In genomic region chr11:116736763-116737162, GRCh38 we compare ENCODE assay signal across 17 cellular contexts. TPM values are rescaled to one million over a fixed set of nuclear protein-coding genes. Genes with fewer than 3 reads are reported as not detected.
DNase-seq lines count a peak whose midpoint lies in the region; ATAC-seq and TF ChIP-seq lines count a peak whose summit lies in the region.
"Had no signal": no experiment of that assay in that cellular context is flagged by ENCODE, and none has a peak within 500 bp of the region (broad histone marks: within the 10 kb centered on the region; RNA-seq: fewer than 3 reads in every experiment).

No MANE protein-coding gene starts in this region.

- peaks cover 6% of the 10 kb centered on the region for H3K4me1 Mint-ChIP-seq in glutamatergic neuron (ENCODE audit: low read depth, unreplicated experiment)

- H3K9me3 Mint-ChIP-seq in glutamatergic neuron (ENCODE audit: unreplicated experiment), result no peaks in the 10 kb centered on the region
- H3K9me3 Mint-ChIP-seq: activated B cell treated with CpG ODN at 0.5 μM for 24 hours; natural killer cell treated with Interleukin-12 subunit alpha and Interleukin-12 subunit beta and Interleukin-15 and Interleukin-18, amount 100 ng/mL, for 72 hours; stimulated activated naive CD8-positive, alpha-beta T cell treated with anti-CD3 and anti-CD28 coated beads, Interleukin-15, Interleukin-2, amounts not matched to agents 100 ng/mL and 50 ng/mL, for 24 hours had no signal

- DNase-seq in SKM-1 treated with dmso at 0.1 percent for 144 hours (lab: John Stamatoyannopoulos, UW; ENCODE audit: unreplicated experiment) (peak; percentile 31), SKM-1 (lab: John Stamatoyannopoulos, UW; ENCODE audit: unreplicated experiment) (no peak), M059J (ENCODE audit: low read depth) (peak; percentile 41), WERI-Rb-1 (no peak), mesenchymal stem cell (peak; percentile 37), glutamatergic neuron (no peak)
- DNase-seq: activated B cell treated with CpG ODN at 0.5 μM for 24 hours; activated T-cell treated with anti-CD3 and anti-CD28 coated beads, Interleukin-2, amount 50 U/mL, for 48 hours; aorta; dorsolateral prefrontal cortex; left cardiac atrium had no signal

- no peak overlapping the region for H3K4ac ChIP-seq in mesenchymal stem cell (ENCODE audit: low read depth in 1 of 2, low read length in 2 of 2)

- no peaks in the 10 kb centered on the region for H3K27me3 ChIP-seq in WERI-Rb-1 (ENCODE audit: insufficient read depth, low read depth, severe bottlenecking)
- H3K27me3 ChIP-seq in mesenchymal stem cell (ENCODE audit: control insufficient read depth in 1 of 2, insufficient read depth in 1 of 2, low read length in 2 of 2), result peaks cover 2 to 9% of the 10 kb centered on the region in 2 experiments
- H3K27me3 ChIP-seq: dorsolateral prefrontal cortex had no signal

- H3K4me3 ChIP-seq in WERI-Rb-1 (ENCODE audit: low read depth, low read length) (no peak overlapping the region), mesenchymal stem cell (ENCODE audit: insufficient read depth in 1 of 2, low read depth in 1 of 2, low read length in 2 of 2) (no peak overlapping the region)
- H3K4me3 ChIP-seq: dorsolateral prefrontal cortex, gastroesophageal sphincter had no signal

- no peak overlapping the region for H2BK5ac ChIP-seq in mesenchymal stem cell (ENCODE audit: low read depth, low read length, poor library complexity, severe bottlenecking)

- no peak overlapping the region for H2BK12ac ChIP-seq in mesenchymal stem cell (ENCODE audit: low read length in 2 of 2)

- H2AK5ac ChIP-seq in mesenchymal stem cell (ENCODE audit: low read length, severe bottlenecking), result no peak overlapping the region

- H3K23ac ChIP-seq in mesenchymal stem cell (ENCODE audit: low read length in 2 of 2), result no peak overlapping the region

- no peaks in the 10 kb centered on the region for H3K36me3 Mint-ChIP-seq in glutamatergic neuron (ENCODE audit: unreplicated experiment)
- H3K36me3 Mint-ChIP-seq: natural killer cell treated with Interleukin-12 subunit alpha and Interleukin-12 subunit beta and Interleukin-15 and Interleukin-18, amount 100 ng/mL, for 72 hours had no signal

- no peak overlapping the region for H3K4me2 ChIP-seq in mesenchymal stem cell (ENCODE audit: low read length, poor library complexity, severe bottlenecking)

- no peak overlapping the region for H4K91ac ChIP-seq in mesenchymal stem cell (ENCODE audit: low read length)

- peaks cover 4% of the 10 kb centered on the region for H3K27me3 Mint-ChIP-seq in glutamatergic neuron (ENCODE audit: unreplicated experiment)
- H3K27me3 Mint-ChIP-seq: natural killer cell treated with Interleukin-12 subunit alpha and Interleukin-12 subunit beta and Interleukin-15 and Interleukin-18, amount 100 ng/mL, for 72 hours; stimulated activated naive CD8-positive, alpha-beta T cell treated with anti-CD3 and anti-CD28 coated beads, Interleukin-15, Interleukin-2, amounts not matched to agents 100 ng/mL and 50 ng/mL, for 24 hours had no signal

- no peak overlapping the region for H4K8ac ChIP-seq in mesenchymal stem cell (ENCODE audit: low read length)

- H3K36me3 ChIP-seq in WERI-Rb-1, result no peaks in the 10 kb centered on the region
- no peaks in the 10 kb centered on the region for H3K36me3 ChIP-seq in mesenchymal stem cell (ENCODE audit: control insufficient read depth in 1 of 2, insufficient read depth in 2 of 2, low read depth in 1 of 2, low read length in 2 of 2)
- H3K36me3 ChIP-seq: gastroesophageal sphincter had no signal

- H3K9me3 ChIP-seq in WERI-Rb-1 (ENCODE audit: severe bottlenecking) (no peaks in the 10 kb centered on the region), mesenchymal stem cell (ENCODE audit: control insufficient read depth, low read length) (no peaks in the 10 kb centered on the region)
- H3K9me3 ChIP-seq: gastroesophageal sphincter had no signal

- H3K18ac ChIP-seq in mesenchymal stem cell (ENCODE audit: low read depth in 1 of 2, low read length in 2 of 2), result no peak overlapping the region

- no peaks in the 10 kb centered on the region for H3K79me1 ChIP-seq in mesenchymal stem cell (replicated peaks; ENCODE audit: low read length, poor library complexity, severe bottlenecking)

- H2AFZ ChIP-seq in mesenchymal stem cell (ENCODE audit: low read depth, low read length), result no peak overlapping the region

- no peak overlapping the region for H3K9ac ChIP-seq in mesenchymal stem cell (ENCODE audit: low read length)

- no peak overlapping the region for H3K27ac Mint-ChIP-seq in glutamatergic neuron (ENCODE audit: unreplicated experiment)
- H3K27ac Mint-ChIP-seq: activated B cell treated with CpG ODN at 0.5 μM for 24 hours; natural killer cell treated with Interleukin-12 subunit alpha and Interleukin-12 subunit beta and Interleukin-15 and Interleukin-18, amount 100 ng/mL, for 72 hours; stimulated activated naive CD8-positive, alpha-beta T cell treated with anti-CD3 and anti-CD28 coated beads, Interleukin-15, Interleukin-2, amounts not matched to agents 100 ng/mL and 50 ng/mL, for 24 hours had no signal

- no peak overlapping the region for H3K14ac ChIP-seq in mesenchymal stem cell (ENCODE audit: low read length in 2 of 2)

- no peak overlapping the region for H2BK120ac ChIP-seq in mesenchymal stem cell (ENCODE audit: low read depth, low read length)

- H3K4me1 ChIP-seq in mesenchymal stem cell (ENCODE audit: control insufficient read depth, insufficient read depth, low read depth, low read length), result no peaks in the 10 kb centered on the region
- H3K4me1 ChIP-seq: gastroesophageal sphincter had no signal

- no peak overlapping the region for H2BK15ac ChIP-seq in mesenchymal stem cell (ENCODE audit: low read depth, poor library complexity, severe bottlenecking)

- H3K4me3 Mint-ChIP-seq in glutamatergic neuron (ENCODE audit: unreplicated experiment), result no peak overlapping the region
- H3K4me3 Mint-ChIP-seq: activated B cell treated with CpG ODN at 0.5 μM for 24 hours; natural killer cell treated with Interleukin-12 subunit alpha and Interleukin-12 subunit beta and Interleukin-15 and Interleukin-18, amount 100 ng/mL, for 72 hours; stimulated activated naive CD8-positive, alpha-beta T cell treated with anti-CD3 and anti-CD28 coated beads, Interleukin-15, Interleukin-2, amounts not matched to agents 100 ng/mL and 50 ng/mL, for 24 hours had no signal

- TF ChIP-seq CTCF in WERI-Rb-1 (IDR thresholded peaks at IDR 0.05; ENCODE audit: low read depth, low read length) (0 out of 2 replicates have a peak, but pooled peaks have one; percentile 8), glutamatergic neuron (IDR thresholded peaks at IDR 0.05; ENCODE audit: partially characterized antibody, unreplicated experiment) (no peak)

- 100% methylated on average over 1 of the region's 3 CpGs for WGBS in mesenchymal stem cell

- no peak overlapping the region for H3K27ac ChIP-seq in WERI-Rb-1
- H3K27ac ChIP-seq in mesenchymal stem cell (ENCODE audit: low read length, poor library complexity, severe bottlenecking), result no peak overlapping the region
- H3K27ac ChIP-seq: dorsolateral prefrontal cortex, gastroesophageal sphincter had no signal

- ATAC-seq in GM19395 (IDR thresholded peaks at IDR 0.05; ENCODE audit: unreplicated experiment) (no peak), HG02970 (IDR thresholded peaks at IDR 0.05; ENCODE audit: low FRiP score, unreplicated experiment) (no peak)
- ATAC-seq: gastroesophageal sphincter; left cardiac atrium; natural killer cell treated with Interleukin-12 subunit alpha and Interleukin-12 subunit beta and Interleukin-15 and Interleukin-18, amount 100 ng/mL, for 72 hours had no signal

RNA-seq across cellular contexts. Expression of gene BUD13, which starts 36.0 kb away (rescaled TPM):
- total RNA-seq in M059J (2014; rRNA removed; shearing (Covaris generic)), result 18.5 and 26.4 TPM in 2 replicates
- polyA plus RNA-seq in mesenchymal stem cell (2013, experiment 1 of 2), result 8.3 TPM
- polyA plus RNA-seq in mesenchymal stem cell (2013, experiment 2 of 2), result 8.3 TPM
- total RNA-seq in glutamatergic neuron (ENCODE audit: unreplicated experiment), result 17.0 TPM

RNA-seq across cellular contexts. Expression of gene ZPR1, which starts 51.1 kb away (rescaled TPM):
- 59.8 and 98.2 TPM in 2 replicates for total RNA-seq in M059J (2014; rRNA removed; shearing (Covaris generic))
- polyA plus RNA-seq in mesenchymal stem cell (2013, experiment 1 of 2), result 26.2 TPM
- polyA plus RNA-seq in mesenchymal stem cell (2013, experiment 2 of 2), result 28.8 TPM
- 61.9 TPM for total RNA-seq in glutamatergic neuron (ENCODE audit: unreplicated experiment)

RNA-seq across cellular contexts. Expression of gene APOA5, which starts 54.9 kb away (rescaled TPM):
- total RNA-seq in M059J (2014; rRNA removed; shearing (Covaris generic)), result not detected in 2 replicates
- not detected for polyA plus RNA-seq in mesenchymal stem cell (2013, experiment 1 of 2)
- polyA plus RNA-seq in mesenchymal stem cell (2013, experiment 2 of 2), result not detected
- total RNA-seq in glutamatergic neuron (ENCODE audit: unreplicated experiment), result not detected
- total RNA-seq: activated B cell treated with CpG ODN at 0.5 μM for 24 hours; aorta; G401; gastroesophageal sphincter; left cardiac atrium; natural killer cell treated with Interleukin-12 subunit alpha and Interleukin-12 subunit beta and Interleukin-15 and Interleukin-18, amount 100 ng/mL, for 72 hours had no signal
- polyA plus RNA-seq: aorta had no signal

Comparison
In these comparisons a context has a peak if more than half of its experiments do, and no peak if none do; other contexts are left out.
1. DNase-seq: peak in SKM-1 treated with dmso at 0.1 percent for 144 hours (single experiment), M059J (single experiment) and mesenchymal stem cell (single experiment); none in SKM-1 (single experiment), WERI-Rb-1 (single experiment) and glutamatergic neuron (single experiment).